Comparison of ENCODE assay signal across 1 cellular context in the genomic region with DNA sequence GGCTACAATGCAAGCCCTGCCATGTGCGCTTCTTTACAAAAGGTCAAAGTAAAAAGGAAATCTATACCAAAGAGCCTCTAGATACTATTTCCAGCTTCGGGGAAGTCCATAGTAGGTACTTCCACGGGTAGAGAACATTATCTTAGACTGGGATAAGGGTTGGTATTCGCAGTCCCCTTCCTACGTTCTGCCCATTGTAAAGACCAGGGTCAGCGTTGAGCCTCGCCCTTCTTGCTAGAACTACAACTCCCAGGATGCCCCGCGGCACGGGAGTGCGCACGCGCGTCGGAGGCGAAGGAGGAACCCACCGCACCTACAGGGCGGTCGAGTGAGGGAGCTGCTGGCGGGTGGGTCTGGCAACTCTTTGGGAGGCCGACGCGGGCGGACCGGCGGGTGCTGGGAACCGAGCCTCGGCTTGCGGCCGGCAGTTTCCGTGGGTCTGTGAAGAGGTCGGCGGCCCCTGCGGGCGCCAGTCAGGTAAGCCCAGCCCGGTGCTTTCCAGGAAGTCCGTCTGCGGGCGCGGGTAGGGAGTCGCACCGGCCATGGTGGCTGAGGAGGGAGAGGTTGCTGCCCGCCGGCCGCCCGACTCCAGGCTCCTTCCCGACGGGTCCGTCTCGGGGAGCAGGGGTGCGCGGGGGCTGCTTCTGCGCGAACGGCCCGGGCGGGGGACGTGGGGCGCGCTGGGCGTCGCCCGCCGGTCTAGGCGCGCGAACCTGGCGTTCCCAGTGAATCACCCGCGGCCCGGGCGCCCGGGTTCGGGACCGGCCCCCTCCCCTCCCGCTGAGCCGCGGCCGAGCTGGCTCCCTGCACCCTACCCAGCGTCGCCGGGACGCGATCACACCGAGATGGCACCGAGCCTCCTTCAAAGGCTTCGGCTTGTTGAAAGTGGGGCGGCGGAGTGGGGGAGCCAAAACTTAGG.
TF ChIP-seq lines count a peak whose summit lies in the region.

A gene (plus strand): TSS at position 294 of the 919 bp plus-strand sequence. CDS start 33,232 bp downstream, outside the sequence.

TF ChIP-seq in HepG2, 621 proteins besides CTCF, POLR2A, EP300 and RAD21 (continued from another document and continues in another):
- TF ChIP-seq, protein P1, sequence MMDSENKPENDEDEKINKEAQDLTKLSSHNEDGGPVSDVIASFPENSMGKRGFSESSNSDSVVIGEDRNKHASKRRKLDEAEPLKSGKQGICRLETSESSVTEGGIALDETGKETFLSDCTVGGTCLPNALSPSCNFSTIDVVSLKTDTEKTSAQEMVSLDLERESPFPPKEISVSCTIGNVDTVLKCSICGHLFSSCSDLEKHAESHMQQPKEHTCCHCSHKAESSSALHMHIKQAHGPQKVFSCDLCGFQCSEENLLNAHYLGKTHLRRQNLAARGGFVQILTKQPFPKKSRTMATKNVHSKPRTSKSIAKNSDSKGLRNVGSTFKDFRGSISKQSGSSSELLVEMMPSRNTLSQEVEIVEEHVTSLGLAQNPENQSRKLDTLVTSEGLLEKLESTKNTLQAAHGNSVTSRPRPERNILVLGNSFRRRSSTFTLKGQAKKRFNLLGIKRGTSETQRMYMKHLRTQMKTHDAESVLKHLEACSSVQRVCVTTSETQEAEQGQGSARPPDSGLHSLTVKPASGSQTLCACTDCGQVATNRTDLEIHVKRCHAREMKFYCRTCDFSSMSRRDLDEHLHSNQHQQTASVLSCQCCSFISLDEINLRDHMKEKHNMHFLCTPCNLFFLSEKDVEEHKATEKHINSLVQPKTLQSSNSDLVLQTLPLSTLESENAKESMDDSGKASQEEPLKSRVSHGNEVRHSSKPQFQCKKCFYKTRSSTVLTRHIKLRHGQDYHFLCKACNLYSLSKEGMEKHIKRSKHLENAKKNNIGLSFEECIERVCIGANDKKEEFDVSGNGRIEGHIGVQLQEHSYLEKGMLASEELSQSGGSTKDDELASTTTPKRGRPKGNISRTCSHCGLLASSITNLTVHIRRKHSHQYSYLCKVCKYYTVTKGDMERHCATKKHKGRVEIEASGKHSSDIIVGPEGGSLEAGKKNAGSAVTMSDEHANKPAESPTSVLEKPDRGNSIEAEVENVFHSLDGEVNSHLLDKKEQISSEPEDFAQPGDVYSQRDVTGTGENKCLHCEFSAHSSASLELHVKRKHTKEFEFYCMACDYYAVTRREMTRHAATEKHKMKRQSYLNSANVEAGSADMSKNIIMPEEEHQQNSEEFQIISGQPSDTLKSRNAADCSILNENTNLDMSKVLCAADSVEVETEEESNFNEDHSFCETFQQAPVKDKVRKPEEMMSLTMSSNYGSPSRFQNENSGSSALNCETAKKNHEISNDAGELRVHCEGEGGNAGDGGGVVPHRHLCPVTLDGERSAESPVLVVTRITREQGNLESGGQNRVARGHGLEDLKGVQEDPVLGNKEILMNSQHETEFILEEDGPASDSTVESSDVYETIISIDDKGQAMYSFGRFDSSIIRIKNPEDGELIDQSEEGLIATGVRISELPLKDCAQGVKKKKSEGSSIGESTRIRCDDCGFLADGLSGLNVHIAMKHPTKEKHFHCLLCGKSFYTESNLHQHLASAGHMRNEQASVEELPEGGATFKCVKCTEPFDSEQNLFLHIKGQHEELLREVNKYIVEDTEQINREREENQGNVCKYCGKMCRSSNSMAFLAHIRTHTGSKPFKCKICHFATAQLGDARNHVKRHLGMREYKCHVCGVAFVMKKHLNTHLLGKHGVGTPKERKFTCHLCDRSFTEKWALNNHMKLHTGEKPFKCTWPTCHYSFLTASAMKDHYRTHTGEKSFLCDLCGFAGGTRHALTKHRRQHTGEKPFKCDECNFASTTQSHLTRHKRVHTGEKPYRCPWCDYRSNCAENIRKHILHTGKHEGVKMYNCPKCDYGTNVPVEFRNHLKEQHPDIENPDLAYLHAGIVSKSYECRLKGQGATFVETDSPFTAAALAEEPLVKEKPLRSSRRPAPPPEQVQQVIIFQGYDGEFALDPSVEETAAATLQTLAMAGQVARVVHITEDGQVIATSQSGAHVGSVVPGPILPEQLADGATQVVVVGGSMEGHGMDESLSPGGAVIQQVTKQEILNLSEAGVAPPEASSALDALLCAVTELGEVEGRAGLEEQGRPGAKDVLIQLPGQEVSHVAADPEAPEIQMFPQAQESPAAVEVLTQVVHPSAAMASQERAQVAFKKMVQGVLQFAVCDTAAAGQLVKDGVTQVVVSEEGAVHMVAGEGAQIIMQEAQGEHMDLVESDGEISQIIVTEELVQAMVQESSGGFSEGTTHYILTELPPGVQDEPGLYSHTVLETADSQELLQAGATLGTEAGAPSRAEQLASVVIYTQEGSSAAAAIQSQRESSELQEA (CRISPR knock-in tag; IDR thresholded peaks at IDR 0.05; ENCODE audit: not compliant biosample characterization) = peak; percentile 69
- TF ChIP-seq, protein P2, sequence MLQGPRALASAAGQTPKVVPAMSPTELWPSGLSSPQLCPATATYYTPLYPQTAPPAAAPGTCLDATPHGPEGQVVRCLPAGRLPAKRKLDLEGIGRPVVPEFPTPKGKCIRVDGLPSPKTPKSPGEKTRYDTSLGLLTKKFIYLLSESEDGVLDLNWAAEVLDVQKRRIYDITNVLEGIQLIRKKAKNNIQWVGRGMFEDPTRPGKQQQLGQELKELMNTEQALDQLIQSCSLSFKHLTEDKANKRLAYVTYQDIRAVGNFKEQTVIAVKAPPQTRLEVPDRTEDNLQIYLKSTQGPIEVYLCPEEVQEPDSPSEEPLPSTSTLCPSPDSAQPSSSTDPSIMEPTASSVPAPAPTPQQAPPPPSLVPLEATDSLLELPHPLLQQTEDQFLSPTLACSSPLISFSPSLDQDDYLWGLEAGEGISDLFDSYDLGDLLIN (CRISPR knock-in tag; IDR thresholded peaks at IDR 0.05; ENCODE audit: borderline replicate concordance) = peak; percentile 65; the same call in 1 of the 2 replicates
- TF ChIP-seq MXD4 (CRISPR knock-in tag; IDR thresholded peaks at IDR 0.05) (peak; percentile 48; the same call in 1 of the 2 replicates), RFXAP (CRISPR knock-in tag; IDR thresholded peaks at IDR 0.05; ENCODE audit: borderline replicate concordance) (no peak), NRL (CRISPR knock-in tag; IDR thresholded peaks at IDR 0.05; ENCODE audit: borderline replicate concordance) (peak; percentile 42; the same call in 1 of the 2 replicates), MTA1 (CRISPR knock-in tag; IDR thresholded peaks at IDR 0.05; ENCODE audit: borderline replicate concordance) (no peak), ZSCAN9 (CRISPR knock-in tag; IDR thresholded peaks at IDR 0.05; ENCODE audit: borderline replicate concordance) (peak; percentile 63; the same call in 1 of the 2 replicates), ZNF329 (CRISPR knock-in tag; IDR thresholded peaks at IDR 0.05; ENCODE audit: low read depth) (0 out of 2 replicates have a peak, but pooled peaks have one; percentile 36), ZNF768 (CRISPR knock-in tag; IDR thresholded peaks at IDR 0.05) (peak; percentile 50; the same call in 1 of the 2 replicates), HNRNPLL (IDR thresholded peaks at IDR 0.05; ENCODE audit: low read depth, low read length, poor library complexity, severe bottlenecking) (peak; percentile 34), ZNF7 (CRISPR knock-in tag; IDR thresholded peaks at IDR 0.05) (0 out of 2 replicates have a peak, but pooled peaks have one; percentile 15), HIVEP1 (CRISPR knock-in tag; IDR thresholded peaks at IDR 0.05) (peak; percentile 63), ZNF335 (CRISPR knock-in tag; IDR thresholded peaks at IDR 0.05) (0 out of 2 replicates have a peak, but pooled peaks have one; percentile 51), SNAI1 (CRISPR knock-in tag; IDR thresholded peaks at IDR 0.05; ENCODE audit: borderline replicate concordance) (no peak), NFKB2 (CRISPR knock-in tag; IDR thresholded peaks at IDR 0.05; ENCODE audit: borderline replicate concordance) (peak; percentile 73; the same call in 1 of the 2 replicates), ZNF564 (CRISPR knock-in tag; IDR thresholded peaks at IDR 0.05) (peak; percentile 61; the same call in 1 of the 2 replicates), ZNF614 (CRISPR knock-in tag; IDR thresholded peaks at IDR 0.05; ENCODE audit: borderline replicate concordance) (0 out of 2 replicates have a peak, but pooled peaks have one; percentile 15), ZNF337 (CRISPR knock-in tag; IDR thresholded peaks at IDR 0.05; ENCODE audit: borderline replicate concordance, low read depth) (peak; percentile 42; the same call in 1 of the 2 replicates), ZNF883 (CRISPR knock-in tag; IDR thresholded peaks at IDR 0.05; ENCODE audit: not compliant biosample characterization) (peak; percentile 74), AGO1 (IDR thresholded peaks at IDR 0.05; ENCODE audit: low read depth, low read length, poor library complexity, severe bottlenecking) (peak; percentile 70), RBFOX2 (IDR thresholded peaks at IDR 0.05; ENCODE audit: low read depth, low read length) (peak; percentile 93), ZSCAN31 (CRISPR knock-in tag; IDR thresholded peaks at IDR 0.05; ENCODE audit: low read depth) (peak; percentile 60; the same call in 1 of the 2 replicates), ZSCAN20 (CRISPR knock-in tag; IDR thresholded peaks at IDR 0.05; ENCODE audit: borderline replicate concordance) (no peak)
- TF ChIP-seq, protein P3, sequence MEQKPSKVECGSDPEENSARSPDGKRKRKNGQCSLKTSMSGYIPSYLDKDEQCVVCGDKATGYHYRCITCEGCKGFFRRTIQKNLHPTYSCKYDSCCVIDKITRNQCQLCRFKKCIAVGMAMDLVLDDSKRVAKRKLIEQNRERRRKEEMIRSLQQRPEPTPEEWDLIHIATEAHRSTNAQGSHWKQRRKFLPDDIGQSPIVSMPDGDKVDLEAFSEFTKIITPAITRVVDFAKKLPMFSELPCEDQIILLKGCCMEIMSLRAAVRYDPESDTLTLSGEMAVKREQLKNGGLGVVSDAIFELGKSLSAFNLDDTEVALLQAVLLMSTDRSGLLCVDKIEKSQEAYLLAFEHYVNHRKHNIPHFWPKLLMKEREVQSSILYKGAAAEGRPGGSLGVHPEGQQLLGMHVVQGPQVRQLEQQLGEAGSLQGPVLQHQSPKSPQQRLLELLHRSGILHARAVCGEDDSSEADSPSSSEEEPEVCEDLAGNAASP (CRISPR knock-in tag; IDR thresholded peaks at IDR 0.05; ENCODE audit: borderline replicate concordance) = 0 out of 2 replicates have a peak, but pooled peaks have one; percentile 8
- TF ChIP-seq, protein P4, sequence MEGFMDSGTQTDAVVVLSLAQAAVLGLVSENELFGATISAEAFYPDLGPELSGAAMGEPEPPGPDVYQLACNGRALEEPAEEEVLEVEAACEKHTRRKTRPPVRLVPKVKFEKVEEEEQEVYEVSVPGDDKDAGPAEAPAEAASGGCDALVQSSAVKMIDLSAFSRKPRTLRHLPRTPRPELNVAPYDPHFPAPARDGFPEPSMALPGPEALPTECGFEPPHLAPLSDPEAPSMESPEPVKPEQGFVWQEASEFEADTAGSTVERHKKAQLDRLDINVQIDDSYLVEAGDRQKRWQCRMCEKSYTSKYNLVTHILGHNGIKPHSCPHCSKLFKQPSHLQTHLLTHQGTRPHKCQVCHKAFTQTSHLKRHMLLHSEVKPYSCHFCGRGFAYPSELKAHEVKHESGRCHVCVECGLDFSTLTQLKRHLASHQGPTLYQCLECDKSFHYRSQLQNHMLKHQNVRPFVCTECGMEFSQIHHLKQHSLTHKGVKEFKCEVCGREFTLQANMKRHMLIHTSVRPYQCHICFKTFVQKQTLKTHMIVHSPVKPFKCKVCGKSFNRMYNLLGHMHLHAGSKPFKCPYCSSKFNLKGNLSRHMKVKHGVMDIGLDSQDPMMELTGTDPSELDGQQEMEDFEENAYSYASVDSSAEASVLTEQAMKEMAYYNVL (CRISPR knock-in tag; IDR thresholded peaks at IDR 0.05; ENCODE audit: borderline replicate concordance) = peak; percentile 37; the same call in 1 of the 2 replicates
- TF ChIP-seq, protein P5, sequence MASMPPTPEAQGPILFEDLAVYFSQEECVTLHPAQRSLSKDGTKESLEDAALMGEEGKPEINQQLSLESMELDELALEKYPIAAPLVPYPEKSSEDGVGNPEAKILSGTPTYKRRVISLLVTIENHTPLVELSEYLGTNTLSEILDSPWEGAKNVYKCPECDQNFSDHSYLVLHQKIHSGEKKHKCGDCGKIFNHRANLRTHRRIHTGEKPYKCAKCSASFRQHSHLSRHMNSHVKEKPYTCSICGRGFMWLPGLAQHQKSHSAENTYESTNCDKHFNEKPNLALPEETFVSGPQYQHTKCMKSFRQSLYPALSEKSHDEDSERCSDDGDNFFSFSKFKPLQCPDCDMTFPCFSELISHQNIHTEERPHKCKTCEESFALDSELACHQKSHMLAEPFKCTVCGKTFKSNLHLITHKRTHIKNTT (CRISPR knock-in tag; IDR thresholded peaks at IDR 0.05) = 0 out of 2 replicates have a peak, but pooled peaks have one; percentile 41
- TF ChIP-seq, protein P6, sequence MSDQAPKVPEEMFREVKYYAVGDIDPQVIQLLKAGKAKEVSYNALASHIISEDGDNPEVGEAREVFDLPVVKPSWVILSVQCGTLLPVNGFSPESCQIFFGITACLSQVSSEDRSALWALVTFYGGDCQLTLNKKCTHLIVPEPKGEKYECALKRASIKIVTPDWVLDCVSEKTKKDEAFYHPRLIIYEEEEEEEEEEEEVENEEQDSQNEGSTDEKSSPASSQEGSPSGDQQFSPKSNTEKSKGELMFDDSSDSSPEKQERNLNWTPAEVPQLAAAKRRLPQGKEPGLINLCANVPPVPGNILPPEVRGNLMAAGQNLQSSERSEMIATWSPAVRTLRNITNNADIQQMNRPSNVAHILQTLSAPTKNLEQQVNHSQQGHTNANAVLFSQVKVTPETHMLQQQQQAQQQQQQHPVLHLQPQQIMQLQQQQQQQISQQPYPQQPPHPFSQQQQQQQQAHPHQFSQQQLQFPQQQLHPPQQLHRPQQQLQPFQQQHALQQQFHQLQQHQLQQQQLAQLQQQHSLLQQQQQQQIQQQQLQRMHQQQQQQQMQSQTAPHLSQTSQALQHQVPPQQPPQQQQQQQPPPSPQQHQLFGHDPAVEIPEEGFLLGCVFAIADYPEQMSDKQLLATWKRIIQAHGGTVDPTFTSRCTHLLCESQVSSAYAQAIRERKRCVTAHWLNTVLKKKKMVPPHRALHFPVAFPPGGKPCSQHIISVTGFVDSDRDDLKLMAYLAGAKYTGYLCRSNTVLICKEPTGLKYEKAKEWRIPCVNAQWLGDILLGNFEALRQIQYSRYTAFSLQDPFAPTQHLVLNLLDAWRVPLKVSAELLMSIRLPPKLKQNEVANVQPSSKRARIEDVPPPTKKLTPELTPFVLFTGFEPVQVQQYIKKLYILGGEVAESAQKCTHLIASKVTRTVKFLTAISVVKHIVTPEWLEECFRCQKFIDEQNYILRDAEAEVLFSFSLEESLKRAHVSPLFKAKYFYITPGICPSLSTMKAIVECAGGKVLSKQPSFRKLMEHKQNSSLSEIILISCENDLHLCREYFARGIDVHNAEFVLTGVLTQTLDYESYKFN (CRISPR knock-in tag; conservative IDR thresholded peaks at IDR 0.05) = no peak
- TF ChIP-seq, protein P7, sequence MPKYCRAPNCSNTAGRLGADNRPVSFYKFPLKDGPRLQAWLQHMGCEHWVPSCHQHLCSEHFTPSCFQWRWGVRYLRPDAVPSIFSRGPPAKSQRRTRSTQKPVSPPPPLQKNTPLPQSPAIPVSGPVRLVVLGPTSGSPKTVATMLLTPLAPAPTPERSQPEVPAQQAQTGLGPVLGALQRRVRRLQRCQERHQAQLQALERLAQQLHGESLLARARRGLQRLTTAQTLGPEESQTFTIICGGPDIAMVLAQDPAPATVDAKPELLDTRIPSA (CRISPR knock-in tag; IDR thresholded peaks at IDR 0.05; ENCODE audit: borderline replicate concordance) = no peak
